16 cellular contexts compared by ENCODE assay signal in genomic region chr17:47176438-47176837, GRCh38. TPM values are rescaled to one million over a fixed set of nuclear protein-coding genes. Genes with fewer than 3 reads are reported as not detected.
"Had no signal": no experiment of that assay in that cellular context is flagged by ENCODE, and none has a peak within 500 bp of the region (broad histone marks: within the 10 kb centered on the region; RNA-seq: fewer than 3 reads in every experiment).

No MANE protein-coding gene starts in this region.

- H3K27me3 ChIP-seq: brain microvascular endothelial cell, dorsolateral prefrontal cortex, esophagus muscularis mucosa, sigmoid colon, suprapubic skin, upper lobe of right lung had no signal

- H3K4me3 ChIP-seq: dorsolateral prefrontal cortex, esophagus muscularis mucosa, sigmoid colon, suprapubic skin, upper lobe of right lung had no signal

- ATAC-seq: left lobe of liver; stimulated activated naive CD8-positive, alpha-beta T cell treated with anti-CD3 and anti-CD28 coated beads, Interleukin-15, Interleukin-2, amounts not matched to agents 100 U/mL and 50 U/mL, for 24 hours; upper lobe of right lung had no signal

- DNase-seq: activated CD4-positive, alpha-beta T cell treated with anti-CD3 and anti-CD28 coated beads for 4 hours; activated T-cell treated with anti-CD3 and anti-CD28 coated beads, Interleukin-2, amount 50 U/mL, for 1 hour; brain microvascular endothelial cell; dorsolateral prefrontal cortex; sigmoid colon; stimulated activated naive CD8-positive, alpha-beta T cell treated with anti-CD3 and anti-CD28 coated beads, Interleukin-15, Interleukin-2, amounts not matched to agents 100 U/mL and 50 U/mL, for 24 hours; upper lobe of right lung had no signal

- FAIRE-seq: endometrium had no signal

- H3K9me3 Mint-ChIP-seq: activated naive CD4-positive, alpha-beta T cell treated with anti-CD3 and anti-CD28 coated beads, Interleukin-2, amount 50 U/mL, for 24 hours; T-helper 2 cell treated with Interferon-gamma antibody and Interleukin-4, amounts not matched to agents 5 μg/mL and 100 μg/mL, for 36 hours had no signal

- H3K4me3 Mint-ChIP-seq: activated naive CD4-positive, alpha-beta T cell treated with anti-CD3 and anti-CD28 coated beads, Interleukin-2, amount 50 U/mL, for 24 hours; T-helper 2 cell treated with Interferon-gamma antibody and Interleukin-4, amounts not matched to agents 5 μg/mL and 100 μg/mL, for 36 hours had no signal

- H3K4me1 ChIP-seq: suprapubic skin had no signal

- H3K9me3 ChIP-seq: esophagus muscularis mucosa, sigmoid colon, suprapubic skin, upper lobe of right lung had no signal

- H3K27me3 Mint-ChIP-seq: activated naive CD4-positive, alpha-beta T cell treated with anti-CD3 and anti-CD28 coated beads, Interleukin-2, amount 50 U/mL, for 24 hours had no signal

- H3K27ac Mint-ChIP-seq: activated naive CD4-positive, alpha-beta T cell treated with anti-CD3 and anti-CD28 coated beads, Interleukin-2, amount 50 U/mL, for 24 hours; T-helper 2 cell treated with Interferon-gamma antibody and Interleukin-4, amounts not matched to agents 5 μg/mL and 100 μg/mL, for 36 hours had no signal

- H3K27ac ChIP-seq: brain microvascular endothelial cell, dorsolateral prefrontal cortex, esophagus muscularis mucosa, sigmoid colon, suprapubic skin, upper lobe of right lung, VCaP had no signal

RNA-seq across cellular contexts. Expression of gene MYL4, which starts 32.7 kb away (rescaled TPM):
- total RNA-seq: fibroblast of villous mesenchyme, left lobe of liver, suprapubic skin had no signal
- polyA plus RNA-seq: neural cell had no signal
